Comparison of ENCODE assay signal across 1 cellular context in the genomic region with DNA sequence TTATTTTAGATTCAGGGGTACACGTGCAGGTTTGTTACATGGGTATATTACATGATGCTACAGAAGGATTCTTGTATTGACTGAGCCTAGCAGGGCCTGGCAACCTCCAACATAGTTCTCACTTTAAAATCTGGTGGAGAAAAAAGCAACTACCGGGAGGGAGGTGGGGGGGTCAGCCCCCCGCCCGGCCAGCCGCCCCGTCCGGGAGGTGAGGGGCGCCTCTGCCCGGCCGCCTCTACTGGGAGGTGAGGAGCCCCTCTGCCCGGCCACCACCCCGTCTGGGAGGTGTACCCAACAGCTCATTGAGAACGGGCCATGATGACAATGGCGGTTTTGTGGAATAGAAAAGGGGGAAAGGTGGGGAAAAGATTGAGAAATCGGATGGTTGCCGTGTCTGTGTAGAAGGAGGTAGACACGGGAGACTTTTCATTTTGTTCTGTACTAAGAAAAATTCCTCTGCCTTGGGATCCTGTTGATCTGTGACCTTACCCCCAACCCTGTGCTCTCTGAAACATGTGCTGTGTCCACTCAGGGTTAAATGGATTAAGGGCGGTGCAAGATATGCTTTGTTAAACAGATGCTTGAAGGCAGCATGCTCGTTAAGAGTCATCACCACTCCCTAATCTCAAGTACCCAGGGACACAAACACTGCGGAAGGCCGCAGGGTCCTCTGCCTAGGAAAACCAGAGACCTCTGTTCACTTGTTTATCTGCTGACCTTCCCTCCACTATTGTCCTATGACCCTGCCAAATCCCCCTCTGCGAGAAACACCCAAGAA.
TF ChIP-seq lines count a peak whose summit lies in the region.

No MANE protein-coding gene starts in this region.

TF ChIP-seq in K562, 482 proteins besides CTCF, POLR2A, EP300 and RAD21 (continued from another document):
- TF ChIP-seq, protein P1, sequence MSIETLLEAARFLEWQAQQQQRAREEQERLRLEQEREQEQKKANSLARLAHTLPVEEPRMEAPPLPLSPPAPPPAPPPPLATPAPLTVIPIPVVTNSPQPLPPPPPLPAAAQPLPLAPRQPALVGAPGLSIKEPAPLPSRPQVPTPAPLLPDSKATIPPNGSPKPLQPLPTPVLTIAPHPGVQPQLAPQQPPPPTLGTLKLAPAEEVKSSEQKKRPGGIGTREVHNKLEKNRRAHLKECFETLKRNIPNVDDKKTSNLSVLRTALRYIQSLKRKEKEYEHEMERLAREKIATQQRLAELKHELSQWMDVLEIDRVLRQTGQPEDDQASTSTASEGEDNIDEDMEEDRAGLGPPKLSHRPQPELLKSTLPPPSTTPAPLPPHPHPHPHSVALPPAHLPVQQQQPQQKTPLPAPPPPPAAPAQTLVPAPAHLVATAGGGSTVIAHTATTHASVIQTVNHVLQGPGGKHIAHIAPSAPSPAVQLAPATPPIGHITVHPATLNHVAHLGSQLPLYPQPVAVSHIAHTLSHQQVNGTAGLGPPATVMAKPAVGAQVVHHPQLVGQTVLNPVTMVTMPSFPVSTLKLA (conservative IDR thresholded peaks at IDR 0.05): 0 out of 4 replicates have a peak, but pooled peaks of 1 of the 2 experiments have one; percentile 39
- TF ChIP-seq CBFA2T2 (conservative IDR thresholded peaks at IDR 0.05) (peak; percentile 69), FOXK2 (conservative IDR thresholded peaks at IDR 0.05 in 1 of 2, IDR thresholded peaks at IDR 0.05 in 1 of 2; ENCODE audit: low read depth in 2 of 2) (peak in 1 of 2 experiments; percentile 26; a peak in 1 of 4 replicates), TAL1 (IDR thresholded peaks at IDR 0.05) (peak; percentile 50; the same call in 1 of the 2 replicates), CBFA2T3 (IDR thresholded peaks at IDR 0.05) (peak; percentile 78), SMARCA5 (IDR thresholded peaks at IDR 0.05) (peak; percentile 83; the same call in 1 of the 2 replicates), BCOR (IDR thresholded peaks at IDR 0.05) (0 out of 2 replicates have a peak, but pooled peaks have one; percentile 34), NCOR1 (IDR thresholded peaks at IDR 0.05) (peak; percentile 35; the same call in 1 of the 2 replicates), ARNT (IDR thresholded peaks at IDR 0.05) (0 out of 4 replicates have a peak, but pooled peaks of 1 of the 2 experiments have one; percentile 38), DPF2 (IDR thresholded peaks at IDR 0.05) (peak; percentile 47)
- TF ChIP-seq, protein P2, sequence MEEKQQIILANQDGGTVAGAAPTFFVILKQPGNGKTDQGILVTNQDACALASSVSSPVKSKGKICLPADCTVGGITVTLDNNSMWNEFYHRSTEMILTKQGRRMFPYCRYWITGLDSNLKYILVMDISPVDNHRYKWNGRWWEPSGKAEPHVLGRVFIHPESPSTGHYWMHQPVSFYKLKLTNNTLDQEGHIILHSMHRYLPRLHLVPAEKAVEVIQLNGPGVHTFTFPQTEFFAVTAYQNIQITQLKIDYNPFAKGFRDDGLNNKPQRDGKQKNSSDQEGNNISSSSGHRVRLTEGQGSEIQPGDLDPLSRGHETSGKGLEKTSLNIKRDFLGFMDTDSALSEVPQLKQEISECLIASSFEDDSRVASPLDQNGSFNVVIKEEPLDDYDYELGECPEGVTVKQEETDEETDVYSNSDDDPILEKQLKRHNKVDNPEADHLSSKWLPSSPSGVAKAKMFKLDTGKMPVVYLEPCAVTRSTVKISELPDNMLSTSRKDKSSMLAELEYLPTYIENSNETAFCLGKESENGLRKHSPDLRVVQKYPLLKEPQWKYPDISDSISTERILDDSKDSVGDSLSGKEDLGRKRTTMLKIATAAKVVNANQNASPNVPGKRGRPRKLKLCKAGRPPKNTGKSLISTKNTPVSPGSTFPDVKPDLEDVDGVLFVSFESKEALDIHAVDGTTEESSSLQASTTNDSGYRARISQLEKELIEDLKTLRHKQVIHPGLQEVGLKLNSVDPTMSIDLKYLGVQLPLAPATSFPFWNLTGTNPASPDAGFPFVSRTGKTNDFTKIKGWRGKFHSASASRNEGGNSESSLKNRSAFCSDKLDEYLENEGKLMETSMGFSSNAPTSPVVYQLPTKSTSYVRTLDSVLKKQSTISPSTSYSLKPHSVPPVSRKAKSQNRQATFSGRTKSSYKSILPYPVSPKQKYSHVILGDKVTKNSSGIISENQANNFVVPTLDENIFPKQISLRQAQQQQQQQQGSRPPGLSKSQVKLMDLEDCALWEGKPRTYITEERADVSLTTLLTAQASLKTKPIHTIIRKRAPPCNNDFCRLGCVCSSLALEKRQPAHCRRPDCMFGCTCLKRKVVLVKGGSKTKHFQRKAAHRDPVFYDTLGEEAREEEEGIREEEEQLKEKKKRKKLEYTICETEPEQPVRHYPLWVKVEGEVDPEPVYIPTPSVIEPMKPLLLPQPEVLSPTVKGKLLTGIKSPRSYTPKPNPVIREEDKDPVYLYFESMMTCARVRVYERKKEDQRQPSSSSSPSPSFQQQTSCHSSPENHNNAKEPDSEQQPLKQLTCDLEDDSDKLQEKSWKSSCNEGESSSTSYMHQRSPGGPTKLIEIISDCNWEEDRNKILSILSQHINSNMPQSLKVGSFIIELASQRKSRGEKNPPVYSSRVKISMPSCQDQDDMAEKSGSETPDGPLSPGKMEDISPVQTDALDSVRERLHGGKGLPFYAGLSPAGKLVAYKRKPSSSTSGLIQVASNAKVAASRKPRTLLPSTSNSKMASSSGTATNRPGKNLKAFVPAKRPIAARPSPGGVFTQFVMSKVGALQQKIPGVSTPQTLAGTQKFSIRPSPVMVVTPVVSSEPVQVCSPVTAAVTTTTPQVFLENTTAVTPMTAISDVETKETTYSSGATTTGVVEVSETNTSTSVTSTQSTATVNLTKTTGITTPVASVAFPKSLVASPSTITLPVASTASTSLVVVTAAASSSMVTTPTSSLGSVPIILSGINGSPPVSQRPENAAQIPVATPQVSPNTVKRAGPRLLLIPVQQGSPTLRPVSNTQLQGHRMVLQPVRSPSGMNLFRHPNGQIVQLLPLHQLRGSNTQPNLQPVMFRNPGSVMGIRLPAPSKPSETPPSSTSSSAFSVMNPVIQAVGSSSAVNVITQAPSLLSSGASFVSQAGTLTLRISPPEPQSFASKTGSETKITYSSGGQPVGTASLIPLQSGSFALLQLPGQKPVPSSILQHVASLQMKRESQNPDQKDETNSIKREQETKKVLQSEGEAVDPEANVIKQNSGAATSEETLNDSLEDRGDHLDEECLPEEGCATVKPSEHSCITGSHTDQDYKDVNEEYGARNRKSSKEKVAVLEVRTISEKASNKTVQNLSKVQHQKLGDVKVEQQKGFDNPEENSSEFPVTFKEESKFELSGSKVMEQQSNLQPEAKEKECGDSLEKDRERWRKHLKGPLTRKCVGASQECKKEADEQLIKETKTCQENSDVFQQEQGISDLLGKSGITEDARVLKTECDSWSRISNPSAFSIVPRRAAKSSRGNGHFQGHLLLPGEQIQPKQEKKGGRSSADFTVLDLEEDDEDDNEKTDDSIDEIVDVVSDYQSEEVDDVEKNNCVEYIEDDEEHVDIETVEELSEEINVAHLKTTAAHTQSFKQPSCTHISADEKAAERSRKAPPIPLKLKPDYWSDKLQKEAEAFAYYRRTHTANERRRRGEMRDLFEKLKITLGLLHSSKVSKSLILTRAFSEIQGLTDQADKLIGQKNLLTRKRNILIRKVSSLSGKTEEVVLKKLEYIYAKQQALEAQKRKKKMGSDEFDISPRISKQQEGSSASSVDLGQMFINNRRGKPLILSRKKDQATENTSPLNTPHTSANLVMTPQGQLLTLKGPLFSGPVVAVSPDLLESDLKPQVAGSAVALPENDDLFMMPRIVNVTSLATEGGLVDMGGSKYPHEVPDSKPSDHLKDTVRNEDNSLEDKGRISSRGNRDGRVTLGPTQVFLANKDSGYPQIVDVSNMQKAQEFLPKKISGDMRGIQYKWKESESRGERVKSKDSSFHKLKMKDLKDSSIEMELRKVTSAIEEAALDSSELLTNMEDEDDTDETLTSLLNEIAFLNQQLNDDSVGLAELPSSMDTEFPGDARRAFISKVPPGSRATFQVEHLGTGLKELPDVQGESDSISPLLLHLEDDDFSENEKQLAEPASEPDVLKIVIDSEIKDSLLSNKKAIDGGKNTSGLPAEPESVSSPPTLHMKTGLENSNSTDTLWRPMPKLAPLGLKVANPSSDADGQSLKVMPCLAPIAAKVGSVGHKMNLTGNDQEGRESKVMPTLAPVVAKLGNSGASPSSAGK (IDR thresholded peaks at IDR 0.05): 0 out of 2 replicates have a peak, but pooled peaks have one; percentile 11
